In the genomic region with DNA sequence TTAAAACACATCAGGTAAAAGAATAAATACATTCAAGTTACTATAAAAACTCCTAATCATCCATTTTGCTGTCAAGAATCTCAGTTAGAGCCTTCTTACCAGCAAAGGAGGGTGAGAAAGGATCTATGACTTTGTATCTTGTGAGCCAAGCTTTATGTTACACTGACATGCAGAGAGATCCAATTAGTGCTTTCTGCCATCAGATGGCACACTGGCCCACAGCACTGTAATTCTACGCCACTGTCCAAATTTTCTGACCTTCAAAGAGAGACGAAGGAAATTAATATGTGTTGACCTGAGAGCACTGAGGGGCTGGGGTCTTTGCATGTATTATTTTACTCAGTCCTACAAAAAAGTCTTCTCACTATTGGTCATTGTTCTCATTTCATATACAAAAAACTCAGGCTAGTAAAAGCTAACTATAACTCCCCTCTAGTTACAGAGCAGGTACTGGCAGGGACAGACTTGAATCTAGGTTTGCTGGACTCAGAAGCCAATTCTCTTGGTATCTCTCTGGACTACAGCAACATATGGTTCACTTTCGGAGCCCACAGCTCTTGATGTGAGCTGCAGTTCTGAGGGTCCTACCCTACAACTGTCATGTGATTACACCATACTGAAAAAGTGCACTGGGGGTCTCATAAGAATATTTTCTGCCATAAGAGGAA, we compare ENCODE assay signal across 11 cellular contexts.
A peak's percentile ranks its signal among the peaks of the same experiment; 100 is the strongest.
DNase-seq lines count a peak whose midpoint lies in the region; ATAC-seq, FAIRE-seq and TF ChIP-seq lines count a peak whose summit lies in the region.
"Had no signal": no experiment of that assay in that cellular context is flagged by ENCODE, and none has a peak within 500 bp of the region (broad histone marks: within the 10 kb centered on the region; RNA-seq: fewer than 3 reads in every experiment).

No MANE protein-coding gene starts in this region.

- no peaks in the 10 kb centered on the region for H3K36me3 Mint-ChIP-seq in MCF 10A (ENCODE audit: insufficient read depth, unreplicated experiment)

- CTCF ChIA-PET in MCF 10A (lab: Yijun Ruan, JAX) (interaction anchor here (0.7 to 1.3 kb wide), 4 partner anchors 194 to 978 kb away, joined by 3 to 5 read pairs (median 4); no protein-coding TSS in a partner anchor), HEK293T (lab: Yijun Ruan, JAX) (interaction anchor here (0.5 to 0.8 kb wide), 3 partner anchors 91 to 377 kb away, joined by 3 read pairs; no protein-coding TSS in a partner anchor)

- H3K4me1 Mint-ChIP-seq in MCF 10A (ENCODE audit: insufficient read depth, unreplicated experiment), result no peaks in the 10 kb centered on the region

- H3K4me1 ChIP-seq in breast epithelium, result peaks cover 0 to 5% of the 10 kb centered on the region in 2 donors
- H3K4me1 ChIP-seq in testis, result peaks cover 21% of the 10 kb centered on the region

- intact Hi-C loops in MCF 10A (cut with micrococcal nuclease), result loop anchor here (1.0 kb wide), 1 partner anchor 980 kb away; no protein-coding TSS in a partner anchor
- intact Hi-C loops in breast epithelium (cut with DNase I; ENCODE audit: low total_unique reads), result no loop called here
- intact Hi-C loops in testis (cut with DNase I; ENCODE audit: low total_unique reads), result no loop called here

- 63 to 68% methylated on average over 3 of the region's 3 CpGs for WGBS in testis, 2 donors

- TF ChIP-seq POLR2A in breast epithelium (IDR thresholded peaks at IDR 0.05) (no peak), testis (IDR thresholded peaks at IDR 0.05) (no peak)

- no peak for ATAC-seq in GM18517 (IDR thresholded peaks at IDR 0.05; ENCODE audit: unreplicated experiment)
- ATAC-seq in HG03139 (IDR thresholded peaks at IDR 0.05; ENCODE audit: unreplicated experiment), result no peak

- H3K9me3 ChIP-seq in breast epithelium (no peaks in the 10 kb centered on the region), testis (no peaks in the 10 kb centered on the region)

- H3K27ac Mint-ChIP-seq in MCF 10A (ENCODE audit: low read depth, unreplicated experiment), result no peak overlapping the region

- POLR2A ChIA-PET in MCF 10A (lab: Yijun Ruan, JAX), result no interaction called here
- POLR2A ChIA-PET in HEK293T (lab: Yijun Ruan, JAX), result no interaction called here

- no peak for FAIRE-seq in bronchial epithelial cell (lab: Jason Lieb, UNC)
- FAIRE-seq: GM18507 had no signal

- no peaks in the 10 kb centered on the region for H3K27me3 Mint-ChIP-seq in MCF 10A (ENCODE audit: insufficient read depth, unreplicated experiment)

- no peak overlapping the region for H3K27ac ChIP-seq in breast epithelium
- no peak overlapping the region for H3K27ac ChIP-seq in testis

- H3K4me3 Mint-ChIP-seq in MCF 10A (ENCODE audit: unreplicated experiment), result no peak overlapping the region

- H3K9me3 Mint-ChIP-seq in MCF 10A (ENCODE audit: unreplicated experiment), result no peaks in the 10 kb centered on the region

- DNase-seq in MCF 10A (ENCODE audit: unreplicated experiment) (peak; percentile 6), breast epithelium (ENCODE audit: low spot score in 2 of 2) (no peak), bronchial epithelial cell (ENCODE audit: low read depth) (peak; percentile 1), left kidney (ENCODE audit: low read depth, low spot score) (peak; percentile 78), testis (peak; percentile 44), HEK293T (ENCODE audit: extremely low spot score) (no peak)
- DNase-seq: NCI-H1694 treated with DMSO at 0.1 percent for 48 hours, retina had no signal

- BruUV-seq in MCF 10A (replicated peaks; lab: Mats Ljungman, UMichigan), result no TSS peak

- H3K27me3 ChIP-seq in breast epithelium (no peaks in the 10 kb centered on the region), bronchial epithelial cell (ENCODE audit: control insufficient read depth, insufficient read depth, low read length) (no peaks in the 10 kb centered on the region), testis (no peaks in the 10 kb centered on the region)

- TF ChIP-seq CTCF in MCF 10A (IDR thresholded peaks at IDR 0.05; ENCODE audit: unreplicated experiment), result peak; percentile 23
- no peak for TF ChIP-seq CTCF in breast epithelium (IDR thresholded peaks at IDR 0.05)
- peak; percentile 38 for TF ChIP-seq CTCF in bronchial epithelial cell (IDR thresholded peaks at IDR 0.05; ENCODE audit: insufficient read depth, low read length, severe bottlenecking)
- TF ChIP-seq CTCF in testis (IDR thresholded peaks at IDR 0.05), result peak in 1 of 3 experiments; percentile 8

- H3K36me3 ChIP-seq in breast epithelium (no peaks in the 10 kb centered on the region), bronchial epithelial cell (ENCODE audit: control insufficient read depth, insufficient read depth, low read length) (no peaks in the 10 kb centered on the region), testis (ENCODE audit: low read depth, missing control alignments) (no peaks in the 10 kb centered on the region)

- H3K4me3 ChIP-seq in breast epithelium (no peak overlapping the region), bronchial epithelial cell (ENCODE audit: low read depth, low read length) (no peak overlapping the region), testis (no peak overlapping the region)

TF ChIP-seq in HEK293T, 16 proteins besides CTCF, POLR2A, EP300 and RAD21:
- TF ChIP-seq TARDBP (IDR thresholded peaks at IDR 0.05) (no peak), ELF4 (IDR thresholded peaks at IDR 0.05) (no peak)

Comparison
In these comparisons a context has a peak if more than half of its experiments do, and no peak if none do; other contexts are left out.
1. DNase-seq: peak in MCF 10A (single experiment), bronchial epithelial cell (single experiment), left kidney (single experiment) and testis (single experiment); none in breast epithelium (0 of 2) and HEK293T (single experiment).
2. CTCF ChIP-seq: peak in MCF 10A (single experiment) and bronchial epithelial cell (single experiment); none in breast epithelium (0 of 3).